9 cellular contexts compared by ENCODE assay signal in genomic region chr14:50736932-50737419, GRCh38.
DNase-seq lines count a peak whose midpoint lies in the region; ATAC-seq and TF ChIP-seq lines count a peak whose summit lies in the region.
"Had no signal": no experiment of that assay in that cellular context is flagged by ENCODE, and none has a peak within 500 bp of the region (broad histone marks: within the 10 kb centered on the region; RNA-seq: fewer than 3 reads in every experiment).

No MANE protein-coding gene starts in this region.

- H3K4me1 Mint-ChIP-seq in activated naive CD8-positive, alpha-beta T cell (ENCODE audit: low read depth) = peaks cover 21% of the 10 kb centered on the region

- no peak overlapping the region for H2AFZ ChIP-seq in GM23248

- no peak overlapping the region for H3K4me2 ChIP-seq in GM23248 (ENCODE audit: unreplicated experiment)

- H3K4me3 ChIP-seq in brain microvascular endothelial cell (ENCODE audit: low read depth, low read length) = no peak overlapping the region
- no peak overlapping the region for H3K4me3 ChIP-seq in GM23248

- H3K9me2 ChIP-seq in GM23248 (ENCODE audit: insufficient read depth) = no peaks in the 10 kb centered on the region

- no peaks in the 10 kb centered on the region for H4K20me1 ChIP-seq in GM23248 (ENCODE audit: insufficient read depth)

- H3K27ac ChIP-seq in brain microvascular endothelial cell = no peak overlapping the region
- no peak overlapping the region for H3K27ac ChIP-seq in GM23248

- TF ChIP-seq CTCF in brain microvascular endothelial cell (IDR thresholded peaks at IDR 0.05; ENCODE audit: low read depth, low read length, missing control alignments) = no peak

- H3K36me3 Mint-ChIP-seq in activated naive CD8-positive, alpha-beta T cell = peaks cover 10% of the 10 kb centered on the region

- H3K36me3 ChIP-seq in brain microvascular endothelial cell (replicated peaks) = peaks cover 21% of the 10 kb centered on the region
- peaks cover 19% of the 10 kb centered on the region for H3K36me3 ChIP-seq in GM23248 (ENCODE audit: low read depth)

- H3K27me3 Mint-ChIP-seq in activated naive CD8-positive, alpha-beta T cell = no peaks in the 10 kb centered on the region

- WGBS in GM23248 (ENCODE audit: low coverage in 1 of 2, low lambda C conversion rate in 2 of 2, missing lambda C conversion rate in 2 of 2), 2 experiments = 65 to 78% methylated on average over 6 of the region's 6 CpGs

- H3K27me3 ChIP-seq in brain microvascular endothelial cell (replicated peaks) (no peaks in the 10 kb centered on the region), GM23248 (replicated peaks; ENCODE audit: insufficient read depth) (no peaks in the 10 kb centered on the region)

- no peaks in the 10 kb centered on the region for H3K4me1 ChIP-seq in GM23248 (ENCODE audit: insufficient read depth)

- in situ Hi-C loops in brain microvascular endothelial cell (cut with HindIII; ENCODE audit: low pct_ligation_motif_present, low sequenced_read_pairs) = no loop called here
- in situ Hi-C loops in GM23248 (cut with MboI) = no loop called here

- DNase-seq in AG08395 (ENCODE audit: low spot score) (peak; percentile 12), GM19238 (ENCODE audit: insufficient read length, low spot score) (peak; percentile 15), brain microvascular endothelial cell (no peak), GM23248 (no peak), COLO668 (lab: John Stamatoyannopoulos, UW; ENCODE audit: unreplicated experiment) (no peak), NCI-H526 treated with DMSO at 0.1 percent for 48 hours (lab: John Stamatoyannopoulos, UW) (no peak)
- DNase-seq: Karpas-422 had no signal

- peak; percentile 92 for ATAC-seq in HG03045 (IDR thresholded peaks at IDR 0.05; ENCODE audit: unreplicated experiment)

- no peaks in the 10 kb centered on the region for H3K9me3 ChIP-seq in GM23248 (ENCODE audit: low read depth)

- H3F3A ChIP-seq in GM23248 (ENCODE audit: insufficient read depth) = no peaks in the 10 kb centered on the region

- H3K4me3 Mint-ChIP-seq in activated naive CD8-positive, alpha-beta T cell = no peak overlapping the region

- no peak overlapping the region for H3K9ac ChIP-seq in GM23248

- H3K9me3 Mint-ChIP-seq in activated naive CD8-positive, alpha-beta T cell (ENCODE audit: low read depth) = no peaks in the 10 kb centered on the region

- no peaks in the 10 kb centered on the region for H3K79me2 ChIP-seq in GM23248 (ENCODE audit: insufficient read depth)

- H3K27ac Mint-ChIP-seq in activated naive CD8-positive, alpha-beta T cell = peak overlapping the region; percentile 87

Comparison
In these comparisons a context has a peak if more than half of its experiments do, and no peak if none do; other contexts are left out.
1. DNase-seq: peak in AG08395 (single experiment) and GM19238 (single experiment); none in brain microvascular endothelial cell (single experiment), GM23248 (single experiment), COLO668 (single experiment) and NCI-H526 treated with DMSO at 0.1 percent for 48 hours (single experiment).